In genomic region chr7:27112960-27113949, GRCh38 we compare ENCODE assay signal across 8 cellular contexts. TPM values are rescaled to one million over a fixed set of nuclear protein-coding genes. Genes with fewer than 3 reads are reported as not detected.
DNase-seq lines count a peak whose midpoint lies in the region; ATAC-seq and TF ChIP-seq lines count a peak whose summit lies in the region.

No MANE protein-coding gene starts in this region.

- POLR2A ChIA-PET in MCF 10A (lab: Yijun Ruan, JAX): interaction anchor here (0.6 to 15.3 kb wide), 18 partner anchors 8 to 914 kb away, joined by 3 to 485 read pairs (median 6); partner anchors contain the start of genes HOXA1, HOXA5 and SKAP2

- no peaks in the 10 kb centered on the region for H3K9me3 Mint-ChIP-seq in MCF 10A (ENCODE audit: unreplicated experiment)
- no peaks in the 10 kb centered on the region for H3K9me3 Mint-ChIP-seq in activated T-helper 1 cell treated with anti-CD3 and anti-CD28 coated beads, Interleukin-12 subunit alpha, Interleukin-12 subunit beta, Interleukin-2, Interleukin-4 antibody, amounts not matched to agents 30 ng/mL and 10 ng/mL and 1 ng/mL, durations not matched to agents 14 hours and 24 hours and 36 hours

- H3K36me3 Mint-ChIP-seq in MCF 10A (ENCODE audit: insufficient read depth, unreplicated experiment): peaks cover 20% of the 10 kb centered on the region
- H3K36me3 Mint-ChIP-seq in activated T-helper 1 cell treated with anti-CD3 and anti-CD28 coated beads, Interleukin-12 subunit alpha, Interleukin-12 subunit beta, Interleukin-2, Interleukin-4 antibody, amounts not matched to agents 30 ng/mL and 10 ng/mL and 1 ng/mL, durations not matched to agents 14 hours and 24 hours and 36 hours (ENCODE audit: low read depth): no peaks in the 10 kb centered on the region

- H3K4me3 Mint-ChIP-seq in MCF 10A (ENCODE audit: unreplicated experiment): peak overlapping the region; percentile 80
- no peak overlapping the region for H3K4me3 Mint-ChIP-seq in activated T-helper 1 cell treated with anti-CD3 and anti-CD28 coated beads, Interleukin-12 subunit alpha, Interleukin-12 subunit beta, Interleukin-2, Interleukin-4 antibody, amounts not matched to agents 30 ng/mL and 10 ng/mL and 1 ng/mL, durations not matched to agents 14 hours and 24 hours and 36 hours

- H3K4me1 ChIP-seq in left lung: peaks cover 0 to 5% of the 10 kb centered on the region in 2 donors

- H3K4me3 ChIP-seq in left lung: peak overlapping the region; percentile 32 to 42

- peaks cover 25% of the 10 kb centered on the region for H3K4me1 Mint-ChIP-seq in MCF 10A (ENCODE audit: insufficient read depth, unreplicated experiment)
- H3K4me1 Mint-ChIP-seq in activated T-helper 1 cell treated with anti-CD3 and anti-CD28 coated beads, Interleukin-12 subunit alpha, Interleukin-12 subunit beta, Interleukin-2, Interleukin-4 antibody, amounts not matched to agents 30 ng/mL and 10 ng/mL and 1 ng/mL, durations not matched to agents 14 hours and 24 hours and 36 hours (ENCODE audit: low read depth): no peaks in the 10 kb centered on the region

- TF ChIP-seq CTCF in MCF 10A (IDR thresholded peaks at IDR 0.05; ENCODE audit: unreplicated experiment) (no peak), left lung (IDR thresholded peaks at IDR 0.05) (no peak)

- no peaks in the 10 kb centered on the region for H3K36me3 ChIP-seq in left lung

- peaks cover 4 to 77% of the 10 kb centered on the region in 2 donors for H3K27me3 ChIP-seq in left lung

- BruUV-seq in MCF 10A (replicated peaks; lab: Mats Ljungman, UMichigan): no TSS peak

- DNase-seq in LHCN-M2 (ENCODE audit: low read depth) (peak; percentile 83), MCF 10A (ENCODE audit: unreplicated experiment) (peak; percentile 93), left lung (peak; percentile 52 to 77), stromal cell of bone marrow (ENCODE audit: low read depth) (peak; percentile 68), germinal center (ENCODE audit: low spot score) (no peak)
- no peak for DNase-seq in activated T-helper 1 cell treated with anti-CD3 and anti-CD28 coated beads, Interleukin-12 subunit alpha, Interleukin-12 subunit beta, Interleukin-2, Interleukin-4 antibody, amounts not matched to agents 30 ng/mL and 10 ng/mL and 1 ng/mL, durations not matched to agents 14 hours and 24 hours and 36 hours (ENCODE audit: low spot score)

- peak; percentile 14 for ATAC-seq in left lung
- ATAC-seq in HG02798 (IDR thresholded peaks at IDR 0.05; ENCODE audit: poor library complexity, unreplicated experiment): no peak
- no peak for ATAC-seq in GM21619 (IDR thresholded peaks at IDR 0.05; ENCODE audit: unreplicated experiment)

- CTCF ChIA-PET in MCF 10A (lab: Yijun Ruan, JAX): interaction anchor here (0.6 to 2.0 kb wide), 6 partner anchors 14 to 1172 kb away, joined by 3 to 6 read pairs (median 4); no protein-coding TSS in a partner anchor

- peak overlapping the region; percentile 71 to 90 for H3K27ac ChIP-seq in left lung

- no peaks in the 10 kb centered on the region for H3K9me3 ChIP-seq in left lung

- intact Hi-C loops in MCF 10A (cut with micrococcal nuclease): no loop called here
- intact Hi-C loops in left lung (cut with DNase I): no loop called here
- intact Hi-C loops in activated T-helper 1 cell treated with anti-CD3 and anti-CD28 coated beads, Interleukin-12 subunit alpha, Interleukin-12 subunit beta, Interleukin-2, Interleukin-4 antibody, amounts not matched to agents 30 ng/mL and 10 ng/mL and 1 ng/mL, durations not matched to agents 14 hours and 24 hours and 36 hours (cut with micrococcal nuclease): no loop called here

- no peaks in the 10 kb centered on the region for H3K27me3 Mint-ChIP-seq in MCF 10A (ENCODE audit: insufficient read depth, unreplicated experiment)
- peaks cover 4% of the 10 kb centered on the region for H3K27me3 Mint-ChIP-seq in activated T-helper 1 cell treated with anti-CD3 and anti-CD28 coated beads, Interleukin-12 subunit alpha, Interleukin-12 subunit beta, Interleukin-2, Interleukin-4 antibody, amounts not matched to agents 30 ng/mL and 10 ng/mL and 1 ng/mL, durations not matched to agents 14 hours and 24 hours and 36 hours (ENCODE audit: insufficient read depth)

- H3K27ac Mint-ChIP-seq in MCF 10A (ENCODE audit: low read depth, unreplicated experiment): peak overlapping the region; percentile 90
- H3K27ac Mint-ChIP-seq in activated T-helper 1 cell treated with anti-CD3 and anti-CD28 coated beads, Interleukin-12 subunit alpha, Interleukin-12 subunit beta, Interleukin-2, Interleukin-4 antibody, amounts not matched to agents 30 ng/mL and 10 ng/mL and 1 ng/mL, durations not matched to agents 14 hours and 24 hours and 36 hours: no peak overlapping the region

RNA-seq across cellular contexts. Expression of gene HOXA2, which starts 10.8 kb away (rescaled TPM):
- total RNA-seq in LHCN-M2 (2014; rRNA removed) (0.46 and 0.51 TPM in 2 replicates), MCF 10A (2022) (1.2 and 1.4 TPM in 2 replicates), left lung (1 to 10 TPM in 1 of 2 donors, under 1 TPM in 1; 0.61 to 1.4 TPM)
- polyA plus RNA-seq in LHCN-M2 (2012): 0.23 TPM
- total RNA-seq in activated T-helper 1 cell treated with anti-CD3 and anti-CD28 coated beads, Interleukin-12 subunit alpha, Interleukin-12 subunit beta, Interleukin-2, Interleukin-4 antibody, amounts not matched to agents 30 ng/mL and 10 ng/mL and 1 ng/mL, durations not matched to agents 14 hours and 24 hours and 36 hours: not detected in 2 replicates

RNA-seq across cellular contexts. Expression of gene HOXA4, which starts 17.3 kb away (rescaled TPM):
- 7.5 and 8.9 TPM in 2 replicates for total RNA-seq in LHCN-M2 (2014; rRNA removed)
- 12.2 TPM for polyA plus RNA-seq in LHCN-M2 (2012)
- 2.6 and 3.7 TPM in 2 replicates for total RNA-seq in MCF 10A (2022)
- total RNA-seq in left lung: 1 to 10 TPM; 3.4 to 7.6 TPM
- total RNA-seq in activated T-helper 1 cell treated with anti-CD3 and anti-CD28 coated beads, Interleukin-12 subunit alpha, Interleukin-12 subunit beta, Interleukin-2, Interleukin-4 antibody, amounts not matched to agents 30 ng/mL and 10 ng/mL and 1 ng/mL, durations not matched to agents 14 hours and 24 hours and 36 hours: not detected in 2 replicates

RNA-seq across cellular contexts. Expression of gene HOXA1, which starts 17.5 kb away (rescaled TPM):
- total RNA-seq in LHCN-M2 (2014; rRNA removed): 3.7 and 5.9 TPM in 2 replicates
- 3.0 TPM for polyA plus RNA-seq in LHCN-M2 (2012)
- 5.6 and 7.1 TPM in 2 replicates for total RNA-seq in MCF 10A (2022)
- under 1 TPM; 0.50 to 0.60 TPM for total RNA-seq in left lung
- total RNA-seq in activated T-helper 1 cell treated with anti-CD3 and anti-CD28 coated beads, Interleukin-12 subunit alpha, Interleukin-12 subunit beta, Interleukin-2, Interleukin-4 antibody, amounts not matched to agents 30 ng/mL and 10 ng/mL and 1 ng/mL, durations not matched to agents 14 hours and 24 hours and 36 hours: 0.16 and 0.24 TPM in 2 replicates

RNA-seq across cellular contexts. Expression of gene HOXA5, which starts 30.2 kb away (rescaled TPM):
- total RNA-seq in LHCN-M2 (2014; rRNA removed): 8.6 and 9.4 TPM in 2 replicates
- 3.2 TPM for polyA plus RNA-seq in LHCN-M2 (2012)
- 7.4 and 8.8 TPM in 2 replicates for total RNA-seq in MCF 10A (2022)
- 10 to 100 TPM; 16.1 to 21.6 TPM for total RNA-seq in left lung
- total RNA-seq in activated T-helper 1 cell treated with anti-CD3 and anti-CD28 coated beads, Interleukin-12 subunit alpha, Interleukin-12 subunit beta, Interleukin-2, Interleukin-4 antibody, amounts not matched to agents 30 ng/mL and 10 ng/mL and 1 ng/mL, durations not matched to agents 14 hours and 24 hours and 36 hours: not detected in 2 replicates

RNA-seq across cellular contexts. Expression of gene HOXA6, which starts 34.3 kb away (rescaled TPM):
- total RNA-seq in LHCN-M2 (2014; rRNA removed) (1.6 and 2.1 TPM in 2 replicates), MCF 10A (2022) (0.96 and 2.0 TPM in 2 replicates), left lung (1 to 10 TPM; 3.5 to 5.0 TPM)
- 0.58 TPM for polyA plus RNA-seq in LHCN-M2 (2012)
- not detected in 2 replicates for total RNA-seq in activated T-helper 1 cell treated with anti-CD3 and anti-CD28 coated beads, Interleukin-12 subunit alpha, Interleukin-12 subunit beta, Interleukin-2, Interleukin-4 antibody, amounts not matched to agents 30 ng/mL and 10 ng/mL and 1 ng/mL, durations not matched to agents 14 hours and 24 hours and 36 hours

Comparison
In these comparisons a context has a peak if more than half of its experiments do, and no peak if none do; other contexts are left out.
1. DNase-seq: peak in LHCN-M2 (single experiment), MCF 10A (single experiment), left lung (2 of 2) and stromal cell of bone marrow (single experiment); none in germinal center (single experiment) and activated T-helper 1 cell treated with anti-CD3 and anti-CD28 coated beads, Interleukin-12 subunit alpha, Interleukin-12 subunit beta, Interleukin-2, Interleukin-4 antibody, amounts not matched to agents 30 ng/mL and 10 ng/mL and 1 ng/mL, durations not matched to agents 14 hours and 24 hours and 36 hours (single experiment).